Comparison of ENCODE assay signal across 8 cellular contexts in the genomic region with DNA sequence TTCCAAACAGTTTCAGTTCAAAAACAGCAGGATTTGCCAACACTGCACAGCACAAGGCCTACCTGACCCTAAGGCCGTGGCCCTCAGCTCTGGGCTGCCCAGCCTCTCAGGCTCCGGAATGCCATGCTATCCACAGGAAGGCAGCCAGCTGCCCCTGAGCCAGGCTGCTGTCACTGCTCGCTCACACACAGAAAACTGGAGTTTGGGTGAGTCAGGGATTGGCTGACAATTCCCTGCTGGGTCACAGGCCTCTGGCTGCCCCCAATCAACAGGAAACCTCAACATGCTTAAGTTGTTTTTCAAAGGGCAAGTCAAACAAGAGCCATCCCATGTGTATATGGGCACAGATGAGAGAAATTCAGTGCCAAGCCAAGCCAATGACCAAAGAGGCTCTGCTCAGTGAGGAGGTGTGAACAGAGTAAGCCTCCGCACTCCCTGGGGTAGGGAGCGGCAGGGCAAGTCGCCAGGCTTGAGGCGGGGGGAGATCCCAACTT. TPM values are rescaled to one million over a fixed set of nuclear protein-coding genes. Genes with fewer than 3 reads are reported as not detected.
DNase-seq lines count a peak whose midpoint lies in the region; ATAC-seq and TF ChIP-seq lines count a peak whose summit lies in the region.

No MANE protein-coding gene starts in this region.

- H3K27me3 ChIP-seq in prostate gland (replicated peaks; ENCODE audit: insufficient read depth) = no peaks in the 10 kb centered on the region

- 51% methylated on average over 7 of the region's 7 CpGs for WGBS in prostate gland

- no peaks in the 10 kb centered on the region for H3K9me3 ChIP-seq in prostate gland

- no peak for TF ChIP-seq POLR2A in prostate gland (IDR thresholded peaks at IDR 0.05)

- ATAC-seq in HG03378 (IDR thresholded peaks at IDR 0.05; ENCODE audit: unreplicated experiment) (no peak), HG02870 (IDR thresholded peaks at IDR 0.05; ENCODE audit: unreplicated experiment) (no peak)

- intact Hi-C loops in prostate gland (cut with DNase I) = no loop called here

- peak overlapping the region; percentile 51 to 66 for H3K27ac ChIP-seq in prostate gland

- no peaks in the 10 kb centered on the region for H3K36me3 ChIP-seq in prostate gland

- no peak overlapping the region for H3K4me3 ChIP-seq in prostate gland

- TF ChIP-seq CTCF in prostate gland (IDR thresholded peaks at IDR 0.05) = no peak
- TF ChIP-seq CTCF in GM20000 (IDR thresholded peaks at IDR 0.05; ENCODE audit: extremely low read depth, missing control alignments) = no peak

- DNase-seq in GM04504 (ENCODE audit: low read depth) = peak; percentile 71
- DNase-seq in NCI-H446 treated with DMSO at 0.1 percent for 48 hours (lab: John Stamatoyannopoulos, UW) = peak; percentile 7
- peak; percentile 88 for DNase-seq in fibroblast of peridontal ligament (ENCODE audit: extremely low read depth)
- DNase-seq in prostate gland (ENCODE audit: low spot score) = peak; percentile 47
- no peak for DNase-seq in DMS153 (lab: John Stamatoyannopoulos, UW)
- DNase-seq in GM20000 (ENCODE audit: low spot score) = no peak

- no peaks in the 10 kb centered on the region for H3K4me1 ChIP-seq in prostate gland (replicated peaks)

RNA-seq across cellular contexts. Expression of gene RPL27A, which starts 50.2 kb away (rescaled TPM):
- total RNA-seq in prostate gland = 1,000 to 10,000 TPM in 1 of 2 donors, 100 to 1,000 TPM in 1; 693 to 1,360 TPM

RNA-seq across cellular contexts. Expression of gene TRIM66, which starts 50.3 kb away (rescaled TPM):
- total RNA-seq in prostate gland = 10 to 100 TPM in 1 of 2 donors, 1 to 10 TPM in 1; 2.8 to 10.5 TPM

Comparison
In these comparisons a context has a peak if more than half of its experiments do, and no peak if none do; other contexts are left out.
1. DNase-seq: peak in GM04504 (single experiment), NCI-H446 treated with DMSO at 0.1 percent for 48 hours (single experiment), fibroblast of peridontal ligament (single experiment) and prostate gland (single experiment); none in DMS153 (single experiment) and GM20000 (single experiment).